Comparison of ENCODE assay signal across 14 cellular contexts in genomic region chr15:62165793-62166380, GRCh38. TPM values are rescaled to one million over a fixed set of nuclear protein-coding genes. Genes with fewer than 3 reads are reported as not detected.
A peak's percentile ranks its signal among the peaks of the same experiment; 100 is the strongest.
DNase-seq lines count a peak whose midpoint lies in the region; ATAC-seq and TF ChIP-seq lines count a peak whose summit lies in the region.
"Had no signal": no experiment of that assay in that cellular context is flagged by ENCODE, and none has a peak within 500 bp of the region (broad histone marks: within the 10 kb centered on the region; RNA-seq: fewer than 3 reads in every experiment).

No MANE protein-coding gene starts in this region.

- no peak for TF ChIP-seq POLR2A in adrenal gland (IDR thresholded peaks at IDR 0.05)

- no peak overlapping the region for H3K4me3 ChIP-seq in adrenal gland
- H3K4me3 ChIP-seq: uterus had no signal

- peaks cover 35% of the 10 kb centered on the region for H3K27me3 ChIP-seq in adrenal gland

- peak overlapping the region; percentile 59 for H3K4me3 Mint-ChIP-seq in activated naive CD8-positive, alpha-beta T cell
- H3K4me3 Mint-ChIP-seq in activated naive CD8-positive, alpha-beta T cell treated with anti-CD3 and anti-CD28 coated beads, Interleukin-2, amount 50 U/mL, for 24 hours, result no peak overlapping the region
- H3K4me3 Mint-ChIP-seq in central memory CD8-positive, alpha-beta T cell, result peak overlapping the region; percentile 62
- H3K4me3 Mint-ChIP-seq in memory B cell, result peak overlapping the region; percentile 55
- peak overlapping the region; percentile 91 for H3K4me3 Mint-ChIP-seq in type B pancreatic cell

- no peak for DNase-seq in activated naive CD8-positive, alpha-beta T cell treated with anti-CD3 and anti-CD28 coated beads, Interleukin-2, amount 50 U/mL, for 24 hours
- DNase-seq in central memory CD8-positive, alpha-beta T cell (ENCODE audit: low spot score in 2 of 2), result no peak
- DNase-seq in memory B cell (ENCODE audit: low spot score in 2 of 2) (no peak), type B pancreatic cell (ENCODE audit: extremely low spot score, unreplicated experiment) (no peak), adrenal gland (no peak), anterior cingulate cortex (lab: John Stamatoyannopoulos, UW) (no peak), HCEC 1CT (no peak)
- DNase-seq: activated naive CD4-positive, alpha-beta T cell treated with anti-CD3 and anti-CD28 coated beads, Interleukin-2, amount 50 U/mL, for 16 hours; effector CD4-positive, alpha-beta T cell; hypothalamus had no signal

- TF ChIP-seq CTCF in type B pancreatic cell (conservative IDR thresholded peaks at IDR 0.05) (no peak), adrenal gland (IDR thresholded peaks at IDR 0.05) (no peak)

- no peak overlapping the region for H3K27ac ChIP-seq in adrenal gland
- H3K27ac ChIP-seq: KMS-11 had no signal

- 57 to 67% (median 63%) methylated on average over 11 of the region's 11 CpGs for WGBS in adrenal gland, 4 donors

- no peaks in the 10 kb centered on the region for H3K9me3 Mint-ChIP-seq in activated naive CD8-positive, alpha-beta T cell (ENCODE audit: low read depth)
- no peaks in the 10 kb centered on the region for H3K9me3 Mint-ChIP-seq in activated naive CD8-positive, alpha-beta T cell treated with anti-CD3 and anti-CD28 coated beads, Interleukin-2, amount 50 U/mL, for 24 hours
- no peaks in the 10 kb centered on the region for H3K9me3 Mint-ChIP-seq in central memory CD8-positive, alpha-beta T cell
- H3K9me3 Mint-ChIP-seq in memory B cell (no peaks in the 10 kb centered on the region), type B pancreatic cell (no peaks in the 10 kb centered on the region)
- H3K9me3 Mint-ChIP-seq: activated CD4-positive, alpha-beta memory T cell treated with anti-CD3 and anti-CD28 coated beads for 36 hours had no signal

- H3K9me3 ChIP-seq in adrenal gland (replicated peaks in 1 of 3), result no peaks in the 10 kb centered on the region
- H3K9me3 ChIP-seq: uterus had no signal

- H3K27me3 Mint-ChIP-seq in activated naive CD8-positive, alpha-beta T cell, result peaks cover 45% of the 10 kb centered on the region
- peaks cover 61% of the 10 kb centered on the region for H3K27me3 Mint-ChIP-seq in activated naive CD8-positive, alpha-beta T cell treated with anti-CD3 and anti-CD28 coated beads, Interleukin-2, amount 50 U/mL, for 24 hours
- peaks cover 79% of the 10 kb centered on the region for H3K27me3 Mint-ChIP-seq in central memory CD8-positive, alpha-beta T cell
- H3K27me3 Mint-ChIP-seq in memory B cell (peaks cover 22% of the 10 kb centered on the region), type B pancreatic cell (peaks cover 74% of the 10 kb centered on the region)

- no peaks in the 10 kb centered on the region for H3K36me3 ChIP-seq in adrenal gland (replicated peaks in 1 of 2)
- H3K36me3 ChIP-seq: uterus had no signal

- H3K4me1 ChIP-seq in adrenal gland (replicated peaks in 1 of 2), result no peaks in the 10 kb centered on the region
- H3K4me1 ChIP-seq: uterus had no signal

- H3K4me1 Mint-ChIP-seq in activated naive CD8-positive, alpha-beta T cell (ENCODE audit: low read depth), result peaks cover 20% of the 10 kb centered on the region
- H3K4me1 Mint-ChIP-seq in activated naive CD8-positive, alpha-beta T cell treated with anti-CD3 and anti-CD28 coated beads, Interleukin-2, amount 50 U/mL, for 24 hours, result peaks cover 20% of the 10 kb centered on the region
- H3K4me1 Mint-ChIP-seq in central memory CD8-positive, alpha-beta T cell, result no peaks in the 10 kb centered on the region
- H3K4me1 Mint-ChIP-seq in memory B cell (peaks cover 5% of the 10 kb centered on the region), type B pancreatic cell (ENCODE audit: unreplicated experiment) (peaks cover 10% of the 10 kb centered on the region)

- no peak for ATAC-seq in activated naive CD8-positive, alpha-beta T cell treated with anti-CD3 and anti-CD28 coated beads, Interleukin-2, amount 50 U/mL, for 24 hours
- ATAC-seq in central memory CD8-positive, alpha-beta T cell (replicated peaks; ENCODE audit: extremely low read depth, poor library complexity, severe bottlenecking), result no peak
- ATAC-seq in memory B cell (ENCODE audit: low read depth), result no peak

- H3K36me3 Mint-ChIP-seq in activated naive CD8-positive, alpha-beta T cell, result no peaks in the 10 kb centered on the region
- H3K36me3 Mint-ChIP-seq in activated naive CD8-positive, alpha-beta T cell treated with anti-CD3 and anti-CD28 coated beads, Interleukin-2, amount 50 U/mL, for 24 hours (ENCODE audit: low read depth), result no peaks in the 10 kb centered on the region
- H3K36me3 Mint-ChIP-seq in central memory CD8-positive, alpha-beta T cell (ENCODE audit: insufficient read depth), result peaks cover 2% of the 10 kb centered on the region
- H3K36me3 Mint-ChIP-seq in memory B cell, result no peaks in the 10 kb centered on the region
- H3K36me3 Mint-ChIP-seq in type B pancreatic cell, result no peaks in the 10 kb centered on the region
- H3K36me3 Mint-ChIP-seq: activated CD4-positive, alpha-beta memory T cell treated with anti-CD3 and anti-CD28 coated beads for 36 hours had no signal

- intact Hi-C loops in adrenal gland (cut with DNase I), result no loop called here

- no peak overlapping the region for H3K27ac Mint-ChIP-seq in activated naive CD8-positive, alpha-beta T cell
- no peak overlapping the region for H3K27ac Mint-ChIP-seq in activated naive CD8-positive, alpha-beta T cell treated with anti-CD3 and anti-CD28 coated beads, Interleukin-2, amount 50 U/mL, for 24 hours
- H3K27ac Mint-ChIP-seq in central memory CD8-positive, alpha-beta T cell (ENCODE audit: low read depth), result no peak overlapping the region
- no peak overlapping the region for H3K27ac Mint-ChIP-seq in memory B cell
- H3K27ac Mint-ChIP-seq in type B pancreatic cell, result peak overlapping the region; percentile 42
- H3K27ac Mint-ChIP-seq: activated CD4-positive, alpha-beta memory T cell treated with anti-CD3 and anti-CD28 coated beads for 36 hours had no signal

RNA-seq across cellular contexts. Expression of gene C2CD4B, which starts 0.8 kb away (rescaled TPM):
- total RNA-seq in type B pancreatic cell (ENCODE audit: low replicate concordance) (2.7 and 2.9 TPM in 2 replicates), adrenal gland (1 to 10 TPM in 5 of 8 donors, under 1 TPM in 1, not detected in 2; 0.61 to 3.2 (median 1.8) TPM)
- 1 to 10 TPM in 1 of 3 donors, under 1 TPM in 1, not detected in 1; 0.97 to 3.6 TPM for polyA plus RNA-seq in adrenal gland
